8 cellular contexts compared by ENCODE assay signal in genomic region chr3:149575213-149575961, GRCh38.
A peak's percentile ranks its signal among the peaks of the same experiment; 100 is the strongest.
DNase-seq lines count a peak whose midpoint lies in the region; ATAC-seq and TF ChIP-seq lines count a peak whose summit lies in the region.

No MANE protein-coding gene starts in this region.

- DNase-seq in HCEC 1CT: peak; percentile 87
- DNase-seq in left ventricle myocardium inferior: peak; percentile 50
- DNase-seq in AML-193 (lab: John Stamatoyannopoulos, UW): no peak
- no peak for DNase-seq in ecto neural progenitor cell (ENCODE audit: low spot score)

- H3K27me3 ChIP-seq in left ventricle myocardium inferior (ENCODE audit: low read depth) (no peaks in the 10 kb centered on the region), stomach smooth muscle (ENCODE audit: control insufficient read depth in 1 of 2, insufficient read depth in 2 of 2, low read length in 2 of 2) (no peaks in the 10 kb centered on the region)

- H3K4me3 ChIP-seq in WI38 (ENCODE audit: low read depth, low read length): peak overlapping the region; percentile 33
- H3K4me3 ChIP-seq in left ventricle myocardium inferior: peak overlapping the region; percentile 7
- H3K4me3 ChIP-seq in stomach smooth muscle (ENCODE audit: low read length in 2 of 2): peak overlapping the region in 1 of 2 donors; percentile 35

- TF ChIP-seq CTCF in WI38 (IDR thresholded peaks at IDR 0.05; ENCODE audit: low read depth, low read length): no peak
- no peak for TF ChIP-seq CTCF in left ventricle myocardium inferior (IDR thresholded peaks at IDR 0.05; ENCODE audit: borderline replicate concordance)

- H3K9me3 ChIP-seq in left ventricle myocardium inferior (replicated peaks): no peaks in the 10 kb centered on the region
- H3K9me3 ChIP-seq in stomach smooth muscle (ENCODE audit: control insufficient read depth in 2 of 2, low read length in 2 of 2): no peaks in the 10 kb centered on the region

- H3K36me3 ChIP-seq in left ventricle myocardium inferior (peaks cover 16% of the 10 kb centered on the region), stomach smooth muscle (ENCODE audit: control insufficient read depth in 2 of 2, insufficient read depth in 2 of 2, low read length in 2 of 2) (peaks cover 0 to 6% of the 10 kb centered on the region in 2 donors)

- peak overlapping the region; percentile 79 for H3K27ac ChIP-seq in left ventricle myocardium inferior (replicated peaks)
- peak overlapping the region; percentile 73 for H3K27ac ChIP-seq in stomach smooth muscle (ENCODE audit: low read length)

- ATAC-seq in GM19452 (IDR thresholded peaks at IDR 0.05; ENCODE audit: unreplicated experiment): no peak
- ATAC-seq in GM21619 (IDR thresholded peaks at IDR 0.05; ENCODE audit: unreplicated experiment): no peak

- peak overlapping the region; percentile 5 to 10 for H3K9ac ChIP-seq in stomach smooth muscle (ENCODE audit: low read length in 2 of 2)

- intact Hi-C loops in left ventricle myocardium inferior (cut with micrococcal nuclease): loop anchor here (10.0 kb wide), 1 partner anchor 79 kb away; the partner anchor contains the start of gene WWTR1

- H3K4me1 ChIP-seq in left ventricle myocardium inferior (peaks cover 100% of the 10 kb centered on the region), stomach smooth muscle (ENCODE audit: control insufficient read depth, insufficient read depth, low read length) (peaks cover 45% of the 10 kb centered on the region)

Comparison
In these comparisons a context has a peak if more than half of its experiments do, and no peak if none do; other contexts are left out.
1. DNase-seq: peak in HCEC 1CT (single experiment) and left ventricle myocardium inferior (single experiment); none in AML-193 (0 of 2) and ecto neural progenitor cell (single experiment).